ENCODE assay signal across 8 cellular contexts in genomic region chr10:31322647-31323046, GRCh38. TPM values are rescaled to one million over a fixed set of nuclear protein-coding genes. Genes with fewer than 3 reads are reported as not detected.
DNase-seq lines count a peak whose midpoint lies in the region; ATAC-seq and TF ChIP-seq lines count a peak whose summit lies in the region.

No MANE protein-coding gene starts in this region.

- WGBS in psoas muscle, 3 donors = 46 to 61% (median 51%) methylated on average over 2 of the region's 2 CpGs

- ATAC-seq in psoas muscle = no peak
- no peak for ATAC-seq in HG03442 (IDR thresholded peaks at IDR 0.05; ENCODE audit: unreplicated experiment)
- no peak for ATAC-seq in HG03354 (IDR thresholded peaks at IDR 0.05; ENCODE audit: poor library complexity, severe bottlenecking, unreplicated experiment)

- DNase-seq in NCI-H82 (lab: John Stamatoyannopoulos, UW) = peak; percentile 43
- no peak for DNase-seq in NCI-H82 treated with DMSO at 0.1 percent for 48 hours (lab: John Stamatoyannopoulos, UW; ENCODE audit: unreplicated experiment)
- no peak for DNase-seq in LNCaP clone FGC (ENCODE audit: low read depth)
- no peak for DNase-seq in brain microvascular endothelial cell
- no peak for DNase-seq in psoas muscle
- DNase-seq in SKM-1 treated with dmso at 0.1 percent for 144 hours (lab: John Stamatoyannopoulos, UW; ENCODE audit: unreplicated experiment) = no peak

- peaks cover 55% of the 10 kb centered on the region for H3K4me1 ChIP-seq in psoas muscle

- H3K4me3 ChIP-seq in LNCaP clone FGC (ENCODE audit: low read depth, low read length) = no peak overlapping the region
- H3K4me3 ChIP-seq in brain microvascular endothelial cell (ENCODE audit: low read depth, low read length) = no peak overlapping the region
- H3K4me3 ChIP-seq in psoas muscle = peak overlapping the region; percentile 75

- H3K36me3 ChIP-seq in brain microvascular endothelial cell (replicated peaks) = no peaks in the 10 kb centered on the region
- H3K36me3 ChIP-seq in psoas muscle (ENCODE audit: insufficient read depth in 1 of 2, low read depth in 1 of 2) = no peaks in the 10 kb centered on the region

- peak; percentile 17; the same call in 1 of the 2 replicates for TF ChIP-seq CTCF in LNCaP clone FGC (IDR thresholded peaks at IDR 0.05; ENCODE audit: control insufficient read depth, extremely low read depth, insufficient read depth)
- TF ChIP-seq CTCF in brain microvascular endothelial cell (IDR thresholded peaks at IDR 0.05; ENCODE audit: low read depth, low read length, missing control alignments) = peak; percentile 34
- TF ChIP-seq CTCF in psoas muscle (IDR thresholded peaks at IDR 0.05) = peak; percentile 21

- H3K9me3 ChIP-seq in psoas muscle = no peaks in the 10 kb centered on the region

- no peaks in the 10 kb centered on the region for H3K27me3 ChIP-seq in brain microvascular endothelial cell (replicated peaks)
- no peaks in the 10 kb centered on the region for H3K27me3 ChIP-seq in psoas muscle (ENCODE audit: insufficient read depth in 3 of 3, low read length in 2 of 3)

- no peak overlapping the region for H3K27ac ChIP-seq in brain microvascular endothelial cell
- no peak overlapping the region for H3K27ac ChIP-seq in psoas muscle

- in situ Hi-C loops in brain microvascular endothelial cell (cut with HindIII; ENCODE audit: low pct_ligation_motif_present, low sequenced_read_pairs) = no loop called here

- intact Hi-C loops in psoas muscle (cut with DNase I) = loop anchor here in 1 of 2 donors (5.0 to 10.0 kb wide), 3 partner anchors 72 to 362 kb away; no protein-coding TSS in a partner anchor

RNA-seq across cellular contexts. Expression of gene ZEB1, which starts 3.6 kb away (rescaled TPM):
- 10 to 100 TPM; 92.0 to 99.8 (median 95.3) TPM for total RNA-seq in psoas muscle
- polyA plus RNA-seq in psoas muscle = 10 to 100 TPM; 18.7 to 34.2 (median 23.8) TPM
